9 cellular contexts compared by ENCODE assay signal in the genomic region with DNA sequence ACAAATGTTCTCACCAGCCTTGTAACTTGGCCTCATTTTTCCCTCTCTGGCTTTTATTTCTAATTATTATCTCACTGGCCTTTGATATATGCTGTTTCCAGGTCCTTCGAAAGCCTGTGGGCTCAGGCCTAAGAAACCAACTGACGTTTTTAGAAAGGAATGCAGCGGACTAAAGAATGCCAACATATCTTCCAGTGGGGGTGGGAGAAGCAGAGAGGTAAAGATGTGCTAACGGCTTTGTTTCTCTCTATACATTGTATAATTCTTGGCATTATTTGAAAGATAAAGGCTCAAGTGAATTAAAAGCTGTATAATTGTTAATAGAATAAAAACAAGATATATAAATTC. TPM values are rescaled to one million over a fixed set of nuclear protein-coding genes. Genes with fewer than 3 reads are reported as not detected.
DNase-seq lines count a peak whose midpoint lies in the region; ATAC-seq, FAIRE-seq and TF ChIP-seq lines count a peak whose summit lies in the region.
"Had no signal": no experiment of that assay in that cellular context is flagged by ENCODE, and none has a peak within 500 bp of the region (broad histone marks: within the 10 kb centered on the region; RNA-seq: fewer than 3 reads in every experiment).

No MANE protein-coding gene starts in this region.

- H3K18ac ChIP-seq in mesenchymal stem cell (ENCODE audit: low read depth in 1 of 2, low read length in 2 of 2): no peak overlapping the region

- no peak overlapping the region for H3K4ac ChIP-seq in mesenchymal stem cell (ENCODE audit: low read depth in 1 of 2, low read length in 2 of 2)

- TF ChIP-seq CTCF in HepG2 (CRISPR knock-in tag; IDR thresholded peaks at IDR 0.05) (no peak), right lobe of liver (IDR thresholded peaks at IDR 0.05) (no peak), epithelial cell of esophagus (IDR thresholded peaks at IDR 0.05; ENCODE audit: insufficient read depth, low read depth, low read length, missing control alignments) (no peak), OCI-LY7 (conservative IDR thresholded peaks at IDR 0.05; ENCODE audit: low read length) (no peak)

- no peak for TF ChIP-seq RAD21 in HepG2 (CRISPR knock-in tag; IDR thresholded peaks at IDR 0.05)

- H2BK5ac ChIP-seq in mesenchymal stem cell (ENCODE audit: low read depth, low read length, poor library complexity, severe bottlenecking): peak overlapping the region; percentile 84

- H4K8ac ChIP-seq in mesenchymal stem cell (ENCODE audit: low read length): no peak overlapping the region

- ATAC-seq in HepG2 (peak; percentile 32), right lobe of liver (no peak), HG03571 (IDR thresholded peaks at IDR 0.05; ENCODE audit: unreplicated experiment) (no peak)

- no peak overlapping the region for H2AK5ac ChIP-seq in mesenchymal stem cell (ENCODE audit: low read length, severe bottlenecking)

- POLR2A ChIA-PET in HepG2 (lab: Yijun Ruan, JAX) (no interaction called here), OCI-LY7 (lab: Charles Lee) (interaction anchor here (0.6 kb wide), 1 partner anchor 269 kb away, joined by 4 read pairs; no protein-coding TSS in a partner anchor)

- no peaks in the 10 kb centered on the region for H3K9me2 ChIP-seq in OCI-LY7 (ENCODE audit: insufficient read depth, low read length)

- H3K9ac ChIP-seq in HepG2 (ENCODE audit: insufficient read depth, low read depth, low read length) (0 out of 2 replicates have a peak overlapping the region, but pooled peaks have one; percentile 7), mesenchymal stem cell (ENCODE audit: low read length) (peak overlapping the region; percentile 69)

- H3K4me1 ChIP-seq in HepG2 (ENCODE audit: insufficient read depth, low read length): peaks cover 82% of the 10 kb centered on the region
- H3K4me1 ChIP-seq in right lobe of liver: no peaks in the 10 kb centered on the region
- H3K4me1 ChIP-seq in mesenchymal stem cell (ENCODE audit: control insufficient read depth, insufficient read depth, low read depth, low read length): peaks cover 17% of the 10 kb centered on the region
- H3K4me1 ChIP-seq in OCI-LY7 (ENCODE audit: insufficient read depth, low read length, poor library complexity, severe bottlenecking): no peaks in the 10 kb centered on the region

- BruUV-seq in HepG2 (replicated peaks; lab: Mats Ljungman, UMichigan) (no TSS peak), OCI-LY7 (replicated peaks; lab: Mats Ljungman, UMichigan) (no TSS peak)

- CTCF ChIA-PET in HepG2 (lab: Yijun Ruan, JAX; ENCODE audit: low intra/inter-chr PET ratio, low total read pairs): no interaction called here
- CTCF ChIA-PET in OCI-LY7 (lab: Charles Lee; ENCODE audit: unreplicated experiment): no interaction called here

- H3K4me2 ChIP-seq in HepG2 (ENCODE audit: low read depth, low read length) (no peak overlapping the region), mesenchymal stem cell (ENCODE audit: low read length, poor library complexity, severe bottlenecking) (no peak overlapping the region), OCI-LY7 (ENCODE audit: low read length) (no peak overlapping the region)

- H2BK12ac ChIP-seq in mesenchymal stem cell (ENCODE audit: low read length in 2 of 2): no peak overlapping the region

- TF ChIP-seq EP300 in HepG2 (IDR thresholded peaks at IDR 0.05; ENCODE audit: low read depth in 2 of 2, low read length in 2 of 2): no peak
- no peak for TF ChIP-seq EP300 in HepG2 (CRISPR knock-in tag; IDR thresholded peaks at IDR 0.05; ENCODE audit: borderline replicate concordance)

- H3K79me2 ChIP-seq in HepG2 (ENCODE audit: insufficient read depth, low read length) (no peaks in the 10 kb centered on the region), OCI-LY7 (ENCODE audit: insufficient read depth, low read depth, low read length) (no peaks in the 10 kb centered on the region)

- no peak overlapping the region for H3K23ac ChIP-seq in mesenchymal stem cell (ENCODE audit: low read length in 2 of 2)

- no peak for FAIRE-seq in HepG2 (lab: Jason Lieb, UNC)

- H3K14ac ChIP-seq in mesenchymal stem cell (ENCODE audit: low read length in 2 of 2): no peak overlapping the region

- in situ Hi-C loops in HepG2 (cut with HindIII; ENCODE audit: extremely low pct_ligation_motif_present, low pct_unique_long_range_greater_than_20kb): no loop called here

- no peaks in the 10 kb centered on the region for H3K36me3 ChIP-seq in HepG2 (replicated peaks in 1 of 2; ENCODE audit: control insufficient read depth in 1 of 2, insufficient read depth in 2 of 2, low read length in 2 of 2)
- no peaks in the 10 kb centered on the region for H3K36me3 ChIP-seq in right lobe of liver
- no peaks in the 10 kb centered on the region for H3K36me3 ChIP-seq in mesenchymal stem cell (ENCODE audit: control insufficient read depth in 1 of 2, insufficient read depth in 2 of 2, low read depth in 1 of 2, low read length in 2 of 2)
- H3K36me3 ChIP-seq in OCI-LY7 (ENCODE audit: insufficient read depth, low read length): no peaks in the 10 kb centered on the region

- no peaks in the 10 kb centered on the region for H3K9me3 ChIP-seq in HepG2 (ENCODE audit: low read length)
- H3K9me3 ChIP-seq in right lobe of liver: no peaks in the 10 kb centered on the region
- no peaks in the 10 kb centered on the region for H3K9me3 ChIP-seq in mesenchymal stem cell (ENCODE audit: control insufficient read depth, low read length)
- no peaks in the 10 kb centered on the region for H3K9me3 ChIP-seq in OCI-LY7 (ENCODE audit: low read length)

- no peak for TF ChIP-seq POLR2A in HepG2 (IDR thresholded peaks at IDR 0.05; ENCODE audit: insufficient read depth in 1 of 2, low read depth in 2 of 2, low read length in 2 of 2)
- TF ChIP-seq POLR2A in right lobe of liver (IDR thresholded peaks at IDR 0.05): no peak

- H2AFZ ChIP-seq in HepG2 (ENCODE audit: low read length): no peak overlapping the region
- no peak overlapping the region for H2AFZ ChIP-seq in mesenchymal stem cell (ENCODE audit: low read depth, low read length)
- no peak overlapping the region for H2AFZ ChIP-seq in OCI-LY7 (ENCODE audit: low read length)

- H4K20me1 ChIP-seq in HepG2 (ENCODE audit: insufficient read depth, low read length) (no peaks in the 10 kb centered on the region), OCI-LY7 (ENCODE audit: insufficient read depth, low read length) (no peaks in the 10 kb centered on the region)

- H3K79me1 ChIP-seq in mesenchymal stem cell (replicated peaks; ENCODE audit: low read length, poor library complexity, severe bottlenecking): no peaks in the 10 kb centered on the region

- H3K27me3 ChIP-seq in HepG2 (ENCODE audit: control insufficient read depth in 1 of 2, insufficient read depth in 2 of 2, low read length in 2 of 2) (no peaks in the 10 kb centered on the region), right lobe of liver (no peaks in the 10 kb centered on the region), mesenchymal stem cell (ENCODE audit: control insufficient read depth in 1 of 2, insufficient read depth in 1 of 2, low read length in 2 of 2) (no peaks in the 10 kb centered on the region)

- no peak overlapping the region for H2BK120ac ChIP-seq in mesenchymal stem cell (ENCODE audit: low read depth, low read length)

- no peak overlapping the region for H4K91ac ChIP-seq in mesenchymal stem cell (ENCODE audit: low read length)

- intact Hi-C loops in HepG2 (cut with micrococcal nuclease; ENCODE audit: unreplicated experiment) (loop anchor here (10.0 kb wide), 1 partner anchor 64 kb away; no protein-coding TSS in a partner anchor), right lobe of liver (cut with DNase I) (no loop called here), OCI-LY7 (cut with micrococcal nuclease; ENCODE audit: unreplicated experiment) (no loop called here)

- peak; percentile 82 for DNase-seq in HepG2 (ENCODE audit: low spot score)
- DNase-seq in right lobe of liver: no peak
- DNase-seq in epithelial cell of esophagus (ENCODE audit: low read depth): peak; percentile 85
- peak; percentile 50 for DNase-seq in mesenchymal stem cell
- no peak for DNase-seq in activated CD4-positive, CD25-positive, alpha-beta regulatory T cell treated with anti-CD3 and anti-CD28 coated beads, Interleukin-2, amount 50 U/mL, for 72 hours
- DNase-seq in NCI-H774 (lab: John Stamatoyannopoulos, UW): no peak
- DNase-seq in OCI-LY7 (ENCODE audit: low spot score): no peak
- DNase-seq: activated naive CD4-positive, alpha-beta T cell treated with Interleukin-2 at 50 U/mL for 16 hours had no signal

- H3K4me3 ChIP-seq in HepG2 (replicated peaks in 1 of 3; ENCODE audit: insufficient read depth in 1 of 3, low read depth in 2 of 3, low read length in 3 of 3) (no peak overlapping the region), right lobe of liver (no peak overlapping the region), epithelial cell of esophagus (ENCODE audit: low read length) (no peak overlapping the region), mesenchymal stem cell (ENCODE audit: insufficient read depth in 1 of 2, low read depth in 1 of 2, low read length in 2 of 2) (no peak overlapping the region), OCI-LY7 (ENCODE audit: low read depth, low read length, poor library complexity, severe bottlenecking) (no peak overlapping the region)

- WGBS in HepG2 (ENCODE audit: low lambda C conversion rate): 61% methylated on average over 4 of the region's 4 CpGs
- WGBS in right lobe of liver (ENCODE audit: insufficient coverage, low coverage, low lambda C conversion rate, missing lambda C conversion rate): 26% methylated on average over 4 of the region's 4 CpGs
- WGBS in mesenchymal stem cell: 23% methylated on average over 3 of the region's 4 CpGs

- no peak overlapping the region for H2BK15ac ChIP-seq in mesenchymal stem cell (ENCODE audit: low read depth, poor library complexity, severe bottlenecking)

- peak overlapping the region; percentile 42 for H3K27ac ChIP-seq in HepG2 (ENCODE audit: extremely low read length, insufficient read depth, low read length)
- H3K27ac ChIP-seq in right lobe of liver: no peak overlapping the region
- peak overlapping the region; percentile 93 for H3K27ac ChIP-seq in mesenchymal stem cell (ENCODE audit: low read length, poor library complexity, severe bottlenecking)
- H3K27ac ChIP-seq in OCI-LY7 (ENCODE audit: low read depth, low read length, poor library complexity, severe bottlenecking): no peak overlapping the region

RNA-seq across cellular contexts. Expression of a gene that starts 28.2 kb away (rescaled TPM):
- total RNA-seq in HepG2 (2016; rRNA removed; fragmentation: Illumina TruSeq; extraction: Trizol) (not detected in 2 replicates), right lobe of liver (not detected), OCI-LY7 (2022) (not detected in 2 replicates)
- total RNA-seq in HepG2 (2016; cell fraction: cytosol; rRNA removed; fragmentation: Illumina TruSeq; extraction: Trizol; ENCODE audit: low read depth): not detected in 2 replicates
- not detected in 2 replicates for total RNA-seq in HepG2 (2016; cell fraction: insoluble cytoplasmic fraction; rRNA removed; fragmentation: Illumina TruSeq; extraction: Trizol)
- not detected in 2 replicates for total RNA-seq in HepG2 (2016; cell fraction: membrane; rRNA removed; fragmentation: Illumina TruSeq; extraction: Trizol)
- total RNA-seq in HepG2 (2016; cell fraction: nucleus; rRNA removed; fragmentation: Illumina TruSeq; extraction: Trizol): not detected in 2 replicates
- not detected in 2 replicates for polyA plus RNA-seq in HepG2 (2011; rRNA removed)
- polyA plus RNA-seq in HepG2 (2011; cell fraction: cytosol; rRNA removed): not detected in 2 replicates
- polyA plus RNA-seq in HepG2 (2011; cell fraction: nucleus; rRNA removed): not detected in 2 replicates
- polyA plus RNA-seq in HepG2 (2012): not detected in 2 replicates
- not detected in 2 replicates for polyA plus RNA-seq in HepG2 (2016; cell fraction: cytosol; fragmentation: Illumina TruSeq; extraction: Trizol; ENCODE audit: low read depth)
- polyA plus RNA-seq in HepG2 (2016; cell fraction: insoluble cytoplasmic fraction; fragmentation: Illumina TruSeq; extraction: Trizol; ENCODE audit: low read depth): not detected in 2 replicates
- polyA plus RNA-seq in HepG2 (2016; cell fraction: membrane; fragmentation: Illumina TruSeq; extraction: Trizol; ENCODE audit: low read depth): not detected in 2 replicates
- not detected in 2 replicates for polyA plus RNA-seq in HepG2 (2016; cell fraction: nucleus; fragmentation: Illumina TruSeq; extraction: Trizol; ENCODE audit: insufficient read depth, low read depth)
- polyA minus RNA-seq in HepG2 (2011; rRNA and poly(A)+ RNA removed; ENCODE audit: low replicate concordance): 0.50 TPM in 1 of 2 replicates, not detected in the other
- not detected in 2 replicates for polyA minus RNA-seq in HepG2 (2011; cell fraction: cytosol; rRNA and poly(A)+ RNA removed)
- 0.39 TPM in 1 of 2 replicates, not detected in the other for polyA minus RNA-seq in HepG2 (2011; cell fraction: nucleus; rRNA and poly(A)+ RNA removed)
- polyA plus RNA-seq in mesenchymal stem cell (2013, experiment 1 of 2): not detected
- not detected for polyA plus RNA-seq in mesenchymal stem cell (2013, experiment 2 of 2)
- not detected in 2 replicates for total RNA-seq in OCI-LY7 (2014; rRNA removed; shearing (Covaris generic))

RNA-seq across cellular contexts. Expression of a gene that starts 35.3 kb away (rescaled TPM):
- total RNA-seq in HepG2 (2016; rRNA removed; fragmentation: Illumina TruSeq; extraction: Trizol) (not detected in 2 replicates), right lobe of liver (not detected), OCI-LY7 (2022) (not detected in 2 replicates)
- not detected in 2 replicates for total RNA-seq in HepG2 (2016; cell fraction: cytosol; rRNA removed; fragmentation: Illumina TruSeq; extraction: Trizol; ENCODE audit: low read depth)
- not detected in 2 replicates for total RNA-seq in HepG2 (2016; cell fraction: insoluble cytoplasmic fraction; rRNA removed; fragmentation: Illumina TruSeq; extraction: Trizol)
- not detected in 2 replicates for total RNA-seq in HepG2 (2016; cell fraction: membrane; rRNA removed; fragmentation: Illumina TruSeq; extraction: Trizol)
- total RNA-seq in HepG2 (2016; cell fraction: nucleus; rRNA removed; fragmentation: Illumina TruSeq; extraction: Trizol): 0.28 TPM in 1 of 2 replicates, not detected in the other
- polyA plus RNA-seq in HepG2 (2011; rRNA removed): not detected in 2 replicates
- polyA plus RNA-seq in HepG2 (2011; cell fraction: cytosol; rRNA removed): not detected in 2 replicates
- polyA plus RNA-seq in HepG2 (2011; cell fraction: nucleus; rRNA removed): not detected in 2 replicates
- not detected in 2 replicates for polyA plus RNA-seq in HepG2 (2012)
- not detected in 2 replicates for polyA plus RNA-seq in HepG2 (2016; cell fraction: cytosol; fragmentation: Illumina TruSeq; extraction: Trizol; ENCODE audit: low read depth)
- not detected in 2 replicates for polyA plus RNA-seq in HepG2 (2016; cell fraction: insoluble cytoplasmic fraction; fragmentation: Illumina TruSeq; extraction: Trizol; ENCODE audit: low read depth)
- polyA plus RNA-seq in HepG2 (2016; cell fraction: membrane; fragmentation: Illumina TruSeq; extraction: Trizol; ENCODE audit: low read depth): not detected in 2 replicates
- not detected in 2 replicates for polyA plus RNA-seq in HepG2 (2016; cell fraction: nucleus; fragmentation: Illumina TruSeq; extraction: Trizol; ENCODE audit: insufficient read depth, low read depth)
- 0.32 TPM in 1 of 2 replicates, not detected in the other for polyA minus RNA-seq in HepG2 (2011; rRNA and poly(A)+ RNA removed; ENCODE audit: low replicate concordance)
- not detected in 2 replicates for polyA minus RNA-seq in HepG2 (2011; cell fraction: cytosol; rRNA and poly(A)+ RNA removed)
- polyA minus RNA-seq in HepG2 (2011; cell fraction: nucleus; rRNA and poly(A)+ RNA removed): 0.52 TPM in 1 of 2 replicates, not detected in the other
- polyA plus RNA-seq in mesenchymal stem cell (2013, experiment 1 of 2): not detected
- polyA plus RNA-seq in mesenchymal stem cell (2013, experiment 2 of 2): not detected
- not detected in 2 replicates for total RNA-seq in OCI-LY7 (2014; rRNA removed; shearing (Covaris generic))

Comparison
In these comparisons a context has a peak if more than half of its experiments do, and no peak if none do; other contexts are left out.
1. DNase-seq: peak in HepG2 (single experiment), epithelial cell of esophagus (single experiment) and mesenchymal stem cell (single experiment); none in right lobe of liver (0 of 3), activated CD4-positive, CD25-positive, alpha-beta regulatory T cell treated with anti-CD3 and anti-CD28 coated beads, Interleukin-2, amount 50 U/mL, for 72 hours (single experiment), NCI-H774 (single experiment) and OCI-LY7 (single experiment).
2. H3K27ac ChIP-seq: peak in HepG2 (single experiment) and mesenchymal stem cell (single experiment); none in right lobe of liver (0 of 3) and OCI-LY7 (single experiment).